Comparison of ENCODE assay signal across 16 cellular contexts in the genomic region with DNA sequence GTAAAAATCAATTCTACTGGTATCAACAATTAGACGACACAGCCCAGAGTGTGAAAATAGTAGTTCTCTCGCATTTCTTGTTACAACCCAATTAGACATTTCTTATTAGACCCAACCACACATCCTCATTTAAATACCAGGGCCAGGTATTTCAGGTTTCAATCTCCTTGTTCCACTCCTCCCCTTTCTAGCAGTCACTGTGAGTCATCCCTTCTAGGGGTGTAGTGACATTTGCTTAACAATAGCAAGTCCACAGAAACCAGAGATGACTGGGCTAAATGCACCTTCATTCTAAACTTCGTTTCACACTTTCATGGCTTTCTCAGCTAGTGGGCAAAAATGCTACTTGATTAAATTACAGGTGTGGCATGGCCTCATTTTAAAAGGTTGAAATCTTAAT.
DNase-seq lines count a peak whose midpoint lies in the region; ATAC-seq and TF ChIP-seq lines count a peak whose summit lies in the region.
"Had no signal": no experiment of that assay in that cellular context is flagged by ENCODE, and none has a peak within 500 bp of the region (broad histone marks: within the 10 kb centered on the region; RNA-seq: fewer than 3 reads in every experiment).

No MANE protein-coding gene starts in this region.

- POLR2A ChIA-PET in WTC11 (lab: Charles Lee): no interaction called here

- no peaks in the 10 kb centered on the region for H3K9me3 Mint-ChIP-seq in activated naive CD4-positive, alpha-beta T cell treated with anti-CD3 and anti-CD28 coated beads, Interleukin-2, amount 50 U/mL, for 72 hours
- H3K9me3 Mint-ChIP-seq in WTC11: peaks cover 13% of the 10 kb centered on the region
- no peaks in the 10 kb centered on the region for H3K9me3 Mint-ChIP-seq in type B pancreatic cell
- no peaks in the 10 kb centered on the region for H3K9me3 Mint-ChIP-seq in osteocyte (ENCODE audit: unreplicated experiment)

- 67% methylated on average over 3 of the region's 3 CpGs for WGBS in prostate gland

- no peak overlapping the region for H3K27ac ChIP-seq in prostate gland
- H3K27ac ChIP-seq: uterus, WERI-Rb-1 had no signal

- H3K4me1 Mint-ChIP-seq in WTC11 (peaks cover 64% of the 10 kb centered on the region), type B pancreatic cell (ENCODE audit: unreplicated experiment) (peaks cover 5% of the 10 kb centered on the region), osteocyte (ENCODE audit: unreplicated experiment) (no peaks in the 10 kb centered on the region)

- peak; percentile 99 for ATAC-seq in activated naive CD4-positive, alpha-beta T cell treated with anti-CD3 and anti-CD28 coated beads, Interleukin-2, amount 50 U/mL, for 72 hours
- ATAC-seq in WTC11 (peak; percentile 84), HG03097 (IDR thresholded peaks at IDR 0.05; ENCODE audit: low FRiP score, unreplicated experiment) (no peak)
- ATAC-seq: GM12878, right cardiac atrium had no signal

- H3K27ac Mint-ChIP-seq in activated naive CD4-positive, alpha-beta T cell treated with anti-CD3 and anti-CD28 coated beads, Interleukin-2, amount 50 U/mL, for 72 hours: peak overlapping the region; percentile 33 to 70
- H3K27ac Mint-ChIP-seq in WTC11 (peak overlapping the region; percentile 100), type B pancreatic cell (peak overlapping the region; percentile 85), osteocyte (ENCODE audit: unreplicated experiment) (no peak overlapping the region)

- no peak for TF ChIP-seq POLR2A in prostate gland (IDR thresholded peaks at IDR 0.05)

- intact Hi-C loops in prostate gland (cut with DNase I): no loop called here

- peak overlapping the region; percentile 26 for H3K4me3 Mint-ChIP-seq in WTC11
- H3K4me3 Mint-ChIP-seq in type B pancreatic cell: no peak overlapping the region
- H3K4me3 Mint-ChIP-seq in osteocyte (ENCODE audit: unreplicated experiment): no peak overlapping the region

- peaks cover 13 to 14% of the 10 kb centered on the region in 2 donors for H3K36me3 Mint-ChIP-seq in activated naive CD4-positive, alpha-beta T cell treated with anti-CD3 and anti-CD28 coated beads, Interleukin-2, amount 50 U/mL, for 72 hours
- H3K36me3 Mint-ChIP-seq in WTC11: peaks cover 12% of the 10 kb centered on the region
- H3K36me3 Mint-ChIP-seq in type B pancreatic cell: no peaks in the 10 kb centered on the region
- H3K36me3 Mint-ChIP-seq in osteocyte (ENCODE audit: unreplicated experiment): no peaks in the 10 kb centered on the region

- CTCF ChIA-PET in WTC11 (lab: Charles Lee): interaction anchor here (1.6 to 2.8 kb wide), 3 partner anchors 68 to 114 kb away, joined by 8 to 13 read pairs (median 13); no protein-coding TSS in a partner anchor

- TF ChIP-seq CTCF in WTC11 (IDR thresholded peaks at IDR 0.05): no peak
- no peak for TF ChIP-seq CTCF in type B pancreatic cell (conservative IDR thresholded peaks at IDR 0.05)
- TF ChIP-seq CTCF in osteocyte (IDR thresholded peaks at IDR 0.05): no peak
- no peak for TF ChIP-seq CTCF in prostate gland (IDR thresholded peaks at IDR 0.05)

- no peaks in the 10 kb centered on the region for H3K36me3 ChIP-seq in prostate gland
- H3K36me3 ChIP-seq: uterus, WERI-Rb-1 had no signal

- no peaks in the 10 kb centered on the region for H3K27me3 ChIP-seq in prostate gland (replicated peaks; ENCODE audit: insufficient read depth)
- H3K27me3 ChIP-seq: uterus had no signal

- H3K27me3 Mint-ChIP-seq in WTC11 (ENCODE audit: low read depth) (peaks cover 3% of the 10 kb centered on the region; the same call in 1 of the 2 replicates), type B pancreatic cell (peaks cover 9% of the 10 kb centered on the region), osteocyte (ENCODE audit: unreplicated experiment) (no peaks in the 10 kb centered on the region)

- DNase-seq in activated naive CD4-positive, alpha-beta T cell treated with anti-CD3 and anti-CD28 coated beads, Interleukin-2, amount 50 U/mL, for 72 hours (ENCODE audit: low spot score in 2 of 2): peak in 1 of 2 donors; percentile 35
- no peak for DNase-seq in activated naive CD4-positive, alpha-beta T cell treated with anti-CD3 and anti-CD28 coated beads, Interleukin-2, amount 50 U/mL, for 16 hours
- DNase-seq in WTC11 (ENCODE audit: low spot score): no peak
- DNase-seq in iPS DF 4.7 (ENCODE audit: extremely low read depth, low spot score): peak; percentile 78
- no peak for DNase-seq in type B pancreatic cell (ENCODE audit: extremely low spot score, unreplicated experiment)
- no peak for DNase-seq in osteocyte (ENCODE audit: extremely low spot score, unreplicated experiment)
- DNase-seq in prostate gland (ENCODE audit: low spot score): no peak
- DNase-seq: anterior cingulate cortex; COR-L47; NCI-H774; right cardiac atrium; stimulated activated CD4-positive, alpha-beta T cell treated with anti-CD3 and anti-CD28 coated beads, Interleukin-2, amount 100 ng/mL, for 48 hours; uterus; WERI-Rb-1 had no signal

- no peak overlapping the region for H3K4me3 ChIP-seq in prostate gland
- H3K4me3 ChIP-seq: GM12878, uterus had no signal

- no peaks in the 10 kb centered on the region for H3K9me3 ChIP-seq in prostate gland
- H3K9me3 ChIP-seq: uterus had no signal

- no peaks in the 10 kb centered on the region for H3K4me1 ChIP-seq in prostate gland (replicated peaks)
- H3K4me1 ChIP-seq: uterus had no signal

TF ChIP-seq in WTC11, 78 proteins besides CTCF, POLR2A, EP300 and RAD21:
- TF ChIP-seq TEAD1 (CRISPR knock-in tag; IDR thresholded peaks at IDR 0.05) (peak; percentile 36; the same call in 1 of the 2 replicates), RELA (CRISPR knock-in tag; IDR thresholded peaks at IDR 0.05; ENCODE audit: borderline replicate concordance) (no peak), NFE2L1 (CRISPR knock-in tag; IDR thresholded peaks at IDR 0.05) (peak; percentile 43; the same call in 1 of the 2 replicates), ZNF423 (CRISPR knock-in tag; IDR thresholded peaks at IDR 0.05) (no peak)
- TF ChIP-seq, protein P1, sequence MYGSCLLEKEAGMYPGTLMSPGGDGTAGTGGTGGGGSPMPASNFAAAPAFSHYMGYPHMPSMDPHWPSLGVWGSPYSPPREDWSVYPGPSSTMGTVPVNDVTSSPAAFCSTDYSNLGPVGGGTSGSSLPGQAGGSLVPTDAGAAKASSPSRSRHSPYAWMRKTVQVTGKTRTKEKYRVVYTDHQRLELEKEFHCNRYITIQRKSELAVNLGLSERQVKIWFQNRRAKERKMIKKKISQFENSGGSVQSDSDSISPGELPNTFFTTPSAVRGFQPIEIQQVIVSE (CRISPR knock-in tag; IDR thresholded peaks at IDR 0.05; ENCODE audit: borderline replicate concordance): no peak
- TF ChIP-seq, protein P2, sequence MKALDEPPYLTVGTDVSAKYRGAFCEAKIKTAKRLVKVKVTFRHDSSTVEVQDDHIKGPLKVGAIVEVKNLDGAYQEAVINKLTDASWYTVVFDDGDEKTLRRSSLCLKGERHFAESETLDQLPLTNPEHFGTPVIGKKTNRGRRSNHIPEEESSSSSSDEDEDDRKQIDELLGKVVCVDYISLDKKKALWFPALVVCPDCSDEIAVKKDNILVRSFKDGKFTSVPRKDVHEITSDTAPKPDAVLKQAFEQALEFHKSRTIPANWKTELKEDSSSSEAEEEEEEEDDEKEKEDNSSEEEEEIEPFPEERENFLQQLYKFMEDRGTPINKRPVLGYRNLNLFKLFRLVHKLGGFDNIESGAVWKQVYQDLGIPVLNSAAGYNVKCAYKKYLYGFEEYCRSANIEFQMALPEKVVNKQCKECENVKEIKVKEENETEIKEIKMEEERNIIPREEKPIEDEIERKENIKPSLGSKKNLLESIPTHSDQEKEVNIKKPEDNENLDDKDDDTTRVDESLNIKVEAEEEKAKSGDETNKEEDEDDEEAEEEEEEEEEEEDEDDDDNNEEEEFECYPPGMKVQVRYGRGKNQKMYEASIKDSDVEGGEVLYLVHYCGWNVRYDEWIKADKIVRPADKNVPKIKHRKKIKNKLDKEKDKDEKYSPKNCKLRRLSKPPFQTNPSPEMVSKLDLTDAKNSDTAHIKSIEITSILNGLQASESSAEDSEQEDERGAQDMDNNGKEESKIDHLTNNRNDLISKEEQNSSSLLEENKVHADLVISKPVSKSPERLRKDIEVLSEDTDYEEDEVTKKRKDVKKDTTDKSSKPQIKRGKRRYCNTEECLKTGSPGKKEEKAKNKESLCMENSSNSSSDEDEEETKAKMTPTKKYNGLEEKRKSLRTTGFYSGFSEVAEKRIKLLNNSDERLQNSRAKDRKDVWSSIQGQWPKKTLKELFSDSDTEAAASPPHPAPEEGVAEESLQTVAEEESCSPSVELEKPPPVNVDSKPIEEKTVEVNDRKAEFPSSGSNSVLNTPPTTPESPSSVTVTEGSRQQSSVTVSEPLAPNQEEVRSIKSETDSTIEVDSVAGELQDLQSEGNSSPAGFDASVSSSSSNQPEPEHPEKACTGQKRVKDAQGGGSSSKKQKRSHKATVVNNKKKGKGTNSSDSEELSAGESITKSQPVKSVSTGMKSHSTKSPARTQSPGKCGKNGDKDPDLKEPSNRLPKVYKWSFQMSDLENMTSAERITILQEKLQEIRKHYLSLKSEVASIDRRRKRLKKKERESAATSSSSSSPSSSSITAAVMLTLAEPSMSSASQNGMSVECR (CRISPR knock-in tag; IDR thresholded peaks at IDR 0.05; ENCODE audit: borderline replicate concordance): no peak
